1 cellular context compared by ENCODE assay signal in genomic region chr5:141326088-141326854, GRCh38.
TF ChIP-seq lines count a peak whose summit lies in the region.

No MANE protein-coding gene starts in this region.

TF ChIP-seq in K562, 482 proteins besides CTCF, POLR2A, EP300 and RAD21 (continued from another document and continues in another):
- TF ChIP-seq E2F8 (IDR thresholded peaks at IDR 0.05; ENCODE audit: low read depth, partially characterized antibody) (no peak), ZFP91 (CRISPR knock-in tag; IDR thresholded peaks at IDR 0.05) (no peak), DEAF1 (CRISPR knock-in tag; IDR thresholded peaks at IDR 0.05) (peak; percentile 55), IFI16 (CRISPR knock-in tag; IDR thresholded peaks at IDR 0.05) (no peak), ZNF518B (CRISPR knock-in tag; IDR thresholded peaks at IDR 0.05) (no peak), DPF2 (IDR thresholded peaks at IDR 0.05) (0 out of 2 replicates have a peak, but pooled peaks have one; percentile 26), FOXJ2 (tag; IDR thresholded peaks at IDR 0.05) (no peak), SMAD3 (CRISPR knock-in tag; conservative IDR thresholded peaks at IDR 0.05) (no peak), MXI1 (IDR thresholded peaks at IDR 0.05; ENCODE audit: low read depth, low read length) (no peak), RERE (CRISPR knock-in tag; IDR thresholded peaks at IDR 0.05; ENCODE audit: borderline replicate concordance) (no peak), SIX5 (IDR thresholded peaks at IDR 0.05; ENCODE audit: borderline replicate concordance in 1 of 2, insufficient read depth in 1 of 2, low read depth in 1 of 2, low read length in 2 of 2) (no peak), ETS1 (conservative IDR thresholded peaks at IDR 0.05; ENCODE audit: control insufficient read depth, low read depth, low read length) (no peak), ATF1 (CRISPR knock-in tag; IDR thresholded peaks at IDR 0.05) (no peak), ATF1 (tag; IDR thresholded peaks at IDR 0.05) (peak; percentile 73), ATF3 (IDR thresholded peaks at IDR 0.05) (no peak), ATF3 (CRISPR knock-in tag; conservative IDR thresholded peaks at IDR 0.05) (no peak), DMBX1 (CRISPR knock-in tag; IDR thresholded peaks at IDR 0.05; ENCODE audit: borderline replicate concordance) (no peak), STAT6 (CRISPR knock-in tag; IDR thresholded peaks at IDR 0.05) (no peak), TBP (optimal IDR thresholded peaks at IDR 0.05; ENCODE audit: low read depth, low read length) (peak; percentile 64), GABPA (tag; conservative IDR thresholded peaks at IDR 0.05; ENCODE audit: low read depth) (no peak), CREB1 (IDR thresholded peaks at IDR 0.05) (0 out of 2 replicates have a peak, but pooled peaks have one; percentile 18), CREB1 (CRISPR knock-in tag; IDR thresholded peaks at IDR 0.05) (no peak), BRD9 (IDR thresholded peaks at IDR 0.05; ENCODE audit: low read depth, partially characterized antibody) (no peak), CSDE1 (IDR thresholded peaks at IDR 0.05) (no peak), SMARCA4 (IDR thresholded peaks at IDR 0.05) (peak; percentile 56; the same call in 1 of the 2 replicates), CUX1 (CRISPR knock-in tag; IDR thresholded peaks at IDR 0.05) (no peak)
